ENCODE assay signal across 23 cellular contexts in the genomic region with DNA sequence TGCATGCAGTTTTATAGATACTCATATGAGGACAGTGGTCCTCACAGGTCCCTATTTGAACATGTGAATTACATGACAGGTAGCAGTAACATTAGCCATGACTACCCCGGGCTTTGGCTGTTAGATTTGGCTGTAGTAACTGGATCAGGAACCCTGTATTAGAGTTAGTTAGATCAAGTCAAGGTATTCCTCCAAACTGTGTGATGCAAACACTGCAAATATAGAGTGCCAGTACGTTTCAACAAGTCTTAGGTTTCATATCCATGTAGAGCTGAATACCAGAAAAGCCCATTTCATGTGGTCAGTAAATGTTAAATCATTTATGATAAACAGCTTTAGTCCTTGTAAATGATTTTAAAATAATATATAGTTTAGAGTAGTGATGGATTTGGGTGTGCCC.
"Had no signal": no experiment of that assay in that cellular context is flagged by ENCODE, and none has a peak within 500 bp of the region (broad histone marks: within the 10 kb centered on the region; RNA-seq: fewer than 3 reads in every experiment).

No MANE protein-coding gene starts in this region.

- H3K4me3 ChIP-seq: colonic mucosa, dorsolateral prefrontal cortex, esophagus muscularis mucosa, gastroesophageal sphincter, heart left ventricle, hepatocyte, left ventricle myocardium inferior, lower lobe of right lung had no signal

- H3K79me2 ChIP-seq: hepatocyte had no signal

- H2AFZ ChIP-seq: hepatocyte had no signal

- H3K36me3 ChIP-seq: colonic mucosa, esophagus muscularis mucosa, heart left ventricle, left ventricle myocardium inferior, lower lobe of right lung had no signal

- H3K27ac ChIP-seq: colonic mucosa, dorsolateral prefrontal cortex, esophagus muscularis mucosa, foreskin keratinocyte, gastroesophageal sphincter, heart left ventricle, hepatocyte, left ventricle myocardium inferior, lower lobe of right lung had no signal

- FAIRE-seq: endothelial cell of umbilical vein, frontal cortex, islet of Langerhans, keratinocyte had no signal

- ATAC-seq: foreskin keratinocyte; gastroesophageal sphincter; heart left ventricle; left cardiac atrium; lower lobe of right lung; naive thymus-derived CD4-positive, alpha-beta T cell had no signal

- H3K4me1 ChIP-seq: colonic mucosa, foreskin keratinocyte had no signal

- H3K4me2 ChIP-seq: hepatocyte had no signal

- H3K9me3 ChIP-seq: colonic mucosa, esophagus muscularis mucosa, gastroesophageal sphincter, heart left ventricle, left ventricle myocardium inferior, lower lobe of right lung had no signal

- H3K27me3 Mint-ChIP-seq: naive thymus-derived CD4-positive, alpha-beta T cell had no signal

- H3K27me3 ChIP-seq: colonic mucosa, dorsolateral prefrontal cortex, esophagus muscularis mucosa, foreskin keratinocyte, gastroesophageal sphincter, heart left ventricle, hepatocyte had no signal

- H3K4me1 Mint-ChIP-seq: immature natural killer cell had no signal

- H3K27ac Mint-ChIP-seq: immature natural killer cell; naive thymus-derived CD4-positive, alpha-beta T cell had no signal

- H3K9me3 Mint-ChIP-seq: immature natural killer cell; naive thymus-derived CD4-positive, alpha-beta T cell had no signal

- H3K4me3 Mint-ChIP-seq: immature natural killer cell; naive thymus-derived CD4-positive, alpha-beta T cell had no signal

- DNase-seq: colonic mucosa; cortex of kidney; dermis blood vessel endothelial cell; dorsolateral prefrontal cortex; effector CD4-positive, alpha-beta T cell; effector memory CD4-positive, alpha-beta T cell; foreskin keratinocyte; heart left ventricle; hypothalamus; immature natural killer cell; left cardiac atrium; left ventricle myocardium inferior; lower lobe of right lung; mesendoderm; midbrain; naive thymus-derived CD4-positive, alpha-beta T cell had no signal
